ENCODE assay signal across 25 cellular contexts in the genomic region with DNA sequence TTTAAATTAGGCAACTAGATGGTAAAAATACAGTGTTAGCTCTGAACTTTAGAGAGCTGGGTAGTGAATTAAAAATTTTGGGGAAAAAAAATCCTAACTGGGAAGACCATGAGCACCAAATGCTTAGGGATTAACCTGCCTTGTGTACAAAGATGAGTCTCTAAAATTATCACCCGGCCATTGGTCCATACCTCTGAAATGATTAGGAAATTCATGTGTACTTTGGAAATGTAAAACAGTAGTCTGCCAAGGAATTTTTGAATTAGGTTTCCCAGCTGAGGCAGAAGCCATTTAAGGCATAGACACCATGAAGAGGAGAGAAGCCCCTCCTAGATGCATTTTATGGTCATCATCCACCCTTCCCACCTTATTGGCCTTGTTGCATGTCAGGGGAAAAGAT.
DNase-seq lines count a peak whose midpoint lies in the region; ATAC-seq, FAIRE-seq and TF ChIP-seq lines count a peak whose summit lies in the region.
"Had no signal": no experiment of that assay in that cellular context is flagged by ENCODE, and none has a peak within 500 bp of the region (broad histone marks: within the 10 kb centered on the region; RNA-seq: fewer than 3 reads in every experiment).

No MANE protein-coding gene starts in this region.

- H3K4ac ChIP-seq in IMR-90 (ENCODE audit: low read depth, low read length): peak overlapping the region; percentile 33; the same call in 1 of the 2 replicates
- H3K4ac ChIP-seq in H1 (replicated peaks; ENCODE audit: insufficient read length, low read depth, low read length): no peak overlapping the region

- peaks cover 4% of the 10 kb centered on the region; the same call in 1 of the 2 replicates for H3K4me1 ChIP-seq in IMR-90 (ENCODE audit: control insufficient read depth, insufficient read depth, low read length)
- no peaks in the 10 kb centered on the region for H3K4me1 ChIP-seq in H1 (replicated peaks in 1 of 4; ENCODE audit: control insufficient read depth in 3 of 4, insufficient read depth in 4 of 4, low read length in 3 of 4)
- no peaks in the 10 kb centered on the region for H3K4me1 ChIP-seq in right lobe of liver
- H3K4me1 ChIP-seq: BLaER1 had no signal

- H3K18ac ChIP-seq in IMR-90 (ENCODE audit: low read depth, low read length) (peak overlapping the region; percentile 66; the same call in 1 of the 2 replicates), H1 (ENCODE audit: extremely low read depth, low read length) (no peak overlapping the region)

- H3K4me3 ChIP-seq in IMR-90 (ENCODE audit: insufficient read depth, low read depth, low read length): no peak overlapping the region
- H3K4me3 ChIP-seq in H1 (ENCODE audit: extremely low read depth in 1 of 4, insufficient read depth in 2 of 4, low read depth in 3 of 4, low read length in 4 of 4): no peak overlapping the region
- no peak overlapping the region for H3K4me3 ChIP-seq in right lobe of liver
- H3K4me3 ChIP-seq: BLaER1, GM12878 had no signal

- H4K8ac ChIP-seq in IMR-90 (ENCODE audit: low read depth in 2 of 2, low read length in 2 of 2) (peak overlapping the region in 1 of 2 experiments; percentile 60; a peak in 2 of 4 replicates), H1 (ENCODE audit: extremely low read depth, insufficient read depth, low read length) (no peak overlapping the region)

- WGBS in IMR-90 (ENCODE audit: extremely low coverage in 2 of 2, insufficient read length in 1 of 2), 2 experiments: no CpG with 5 or more reads among the region's 1 CpG
- WGBS in H1 (ENCODE audit: extremely low coverage in 1 of 2, insufficient coverage in 1 of 2, insufficient read length in 1 of 2, insufficient replicate concordance in 2 of 2, low coverage in 1 of 2, low lambda C conversion rate in 2 of 2, missing lambda C conversion rate in 1 of 2), 2 experiments: 93% methylated on average over 1 of the region's 1 CpG; no CpG with 5 or more reads in 1 of the 2 experiments
- WGBS in right lobe of liver (ENCODE audit: insufficient coverage, low coverage, low lambda C conversion rate, missing lambda C conversion rate): 15% methylated on average over 1 of the region's 1 CpG

- no peaks in the 10 kb centered on the region for H3K23me2 ChIP-seq in H1 (ENCODE audit: low read depth, low read length)

- H2BK15ac ChIP-seq in IMR-90 (ENCODE audit: low read depth, low read length) (peak overlapping the region; percentile 91; the same call in 1 of the 3 replicates), H1 (ENCODE audit: low read length) (no peak overlapping the region)

- no peak overlapping the region for H2AFZ ChIP-seq in IMR-90 (replicated peaks; ENCODE audit: low read length, poor library complexity)
- 0 out of 2 replicates have a peak overlapping the region, but pooled peaks have one; percentile 16 for H2AFZ ChIP-seq in H1 (ENCODE audit: low read length)

- peaks cover 6% of the 10 kb centered on the region for H3K9me1 ChIP-seq in IMR-90 (ENCODE audit: insufficient read depth, low read length)

- BruUV-seq in IMR-90 (replicated peaks; lab: Mats Ljungman, UMichigan): no TSS peak

- no peaks in the 10 kb centered on the region for H3K79me1 ChIP-seq in IMR-90 (ENCODE audit: low read depth in 1 of 2, low read length in 2 of 2)
- no peaks in the 10 kb centered on the region for H3K79me1 ChIP-seq in H1 (ENCODE audit: low read depth, low read length)

- H2AK5ac ChIP-seq in IMR-90 (ENCODE audit: low read depth, low read length) (peak overlapping the region; percentile 89; the same call in 1 of the 2 replicates), H1 (ENCODE audit: low read depth, low read length) (no peak overlapping the region)

- no peaks in the 10 kb centered on the region for H3K79me2 ChIP-seq in H1 (ENCODE audit: control insufficient read depth in 1 of 2, insufficient read depth in 2 of 2, low read length in 2 of 2)

- intact Hi-C loops in IMR-90 (cut with micrococcal nuclease): no loop called here
- intact Hi-C loops in right lobe of liver (cut with DNase I): no loop called here

- no peak for TF ChIP-seq CTCF in IMR-90 (conservative IDR thresholded peaks at IDR 0.05; ENCODE audit: low read depth, low read length)
- no peak for TF ChIP-seq CTCF in H1 (IDR thresholded peaks at IDR 0.05; ENCODE audit: control extremely low read depth in 1 of 3, insufficient read depth in 1 of 3, low read depth in 1 of 3, low read length in 3 of 3)
- TF ChIP-seq CTCF in right lobe of liver (IDR thresholded peaks at IDR 0.05): no peak

- no peak for ATAC-seq in IMR-90 (ENCODE audit: low read depth)
- peak; percentile 62 to 83 (median 72) for ATAC-seq in right lobe of liver
- no peak for ATAC-seq in HG03432 (IDR thresholded peaks at IDR 0.05; ENCODE audit: unreplicated experiment)
- no peak for ATAC-seq in GM21515 (IDR thresholded peaks at IDR 0.05; ENCODE audit: unreplicated experiment)
- ATAC-seq: GM12878 had no signal

- no peak overlapping the region for H3K27ac ChIP-seq in IMR-90 (ENCODE audit: insufficient read depth, low read length)
- H3K27ac ChIP-seq in H1 (ENCODE audit: low read depth, low read length): no peak overlapping the region
- no peak overlapping the region for H3K27ac ChIP-seq in right lobe of liver
- H3K27ac ChIP-seq: BLaER1 had no signal

- no peak for DNase-seq in IMR-90
- no peak for DNase-seq in H1 (ENCODE audit: low read depth in 1 of 2, low spot score in 2 of 2)
- no peak for DNase-seq in right lobe of liver
- DNase-seq: 8988T; ACHN; BE2C; C1 segment of cervical spinal cord; CD4-positive, alpha-beta memory T cell; CD4-positive, CD25-positive, alpha-beta regulatory T cell; CD8-positive, alpha-beta memory T cell; COR-L47; DMS 273 treated with DMSO at 0.1 percent for 48 hours; DMS153; DMS53; DMS79; DND-41; EL; GDM1 had no signal

- no peak overlapping the region for H2BK12ac ChIP-seq in H1 (ENCODE audit: low read depth, low read length)

- FAIRE-seq in H1 (lab: Jason Lieb, UNC): no peak
- FAIRE-seq: A204.1, GM12878, GM12892, GM18507 had no signal

- H4K5ac ChIP-seq in IMR-90 (ENCODE audit: low read depth, low read length) (no peak overlapping the region; the same call in 1 of the 2 replicates), H1 (ENCODE audit: insufficient read length, low read depth, low read length) (no peak overlapping the region)

- H3K14ac ChIP-seq in IMR-90 (replicated peaks; ENCODE audit: low read depth, low read length) (peak overlapping the region; percentile 40; the same call in 1 of the 2 replicates), H1 (ENCODE audit: insufficient read length) (no peak overlapping the region)

- H4K91ac ChIP-seq in IMR-90 (ENCODE audit: insufficient read depth, low read depth, low read length) (peak overlapping the region; percentile 75; the same call in 1 of the 2 replicates), H1 (replicated peaks; ENCODE audit: insufficient read length, low read length) (no peak overlapping the region)

- H3K4me2 ChIP-seq in IMR-90 (ENCODE audit: low read depth, low read length): no peak overlapping the region
- H3K4me2 ChIP-seq in H1 (ENCODE audit: insufficient read depth in 1 of 2, low read depth in 2 of 2, low read length in 2 of 2): no peak overlapping the region
- H3K4me2 ChIP-seq: BLaER1 had no signal

- H2AK9ac ChIP-seq in IMR-90 (replicated peaks; ENCODE audit: low read depth, low read length, poor library complexity): no peak overlapping the region

- H3K23ac ChIP-seq in IMR-90 (ENCODE audit: low read depth, low read length) (no peak overlapping the region), H1 (ENCODE audit: insufficient read length) (no peak overlapping the region)

- TF ChIP-seq RAD21 in IMR-90 (IDR thresholded peaks at IDR 0.05; ENCODE audit: low read length) (no peak), H1 (IDR thresholded peaks at IDR 0.05 in 1 of 2, conservative IDR thresholded peaks at IDR 0.05 in 1 of 2; ENCODE audit: low read depth in 2 of 2, low read length in 2 of 2) (no peak)

- peak overlapping the region; percentile 80; the same call in 1 of the 2 replicates for H2BK20ac ChIP-seq in IMR-90 (ENCODE audit: low read depth, low read length)
- no peak overlapping the region for H2BK20ac ChIP-seq in H1 (ENCODE audit: low read length)

- in situ Hi-C loops in IMR-90 (cut with MboI; ENCODE audit: low sequenced_read_pairs): no loop called here

- no peaks in the 10 kb centered on the region for H3K36me3 ChIP-seq in IMR-90 (ENCODE audit: control insufficient read depth, insufficient read depth, low read length)
- H3K36me3 ChIP-seq in H1 (ENCODE audit: control insufficient read depth in 2 of 4, insufficient read depth in 4 of 4, low read length in 3 of 4): no peaks in the 10 kb centered on the region
- H3K36me3 ChIP-seq in right lobe of liver: no peaks in the 10 kb centered on the region
- H3K36me3 ChIP-seq: BE2C, BLaER1 had no signal

- dilution Hi-C loops in IMR-90 (cut with HindIII; ENCODE audit: low sequenced_read_pairs, unreplicated experiment): no loop called here

- TF ChIP-seq EP300 in H1 (IDR thresholded peaks at IDR 0.05; ENCODE audit: borderline replicate concordance in 1 of 2, low read depth in 2 of 2, low read length in 2 of 2): no peak

- H4K20me1 ChIP-seq in IMR-90 (ENCODE audit: insufficient read depth, low read length) (no peaks in the 10 kb centered on the region), H1 (replicated peaks in 1 of 2; ENCODE audit: control insufficient read depth in 1 of 2, insufficient read depth in 2 of 2, low read length in 2 of 2) (no peaks in the 10 kb centered on the region)
- H4K20me1 ChIP-seq: BLaER1 had no signal

- H3K9ac ChIP-seq in IMR-90 (ENCODE audit: low read depth, low read length) (no peak overlapping the region), H1 (replicated peaks in 1 of 4; ENCODE audit: extremely low read depth in 1 of 4, low read depth in 3 of 4, low read length in 3 of 4) (no peak overlapping the region)
- H3K9ac ChIP-seq: BLaER1 had no signal

- H2BK5ac ChIP-seq in IMR-90 (ENCODE audit: low read depth, low read length, poor library complexity, severe bottlenecking): peak overlapping the region; percentile 16
- H2BK5ac ChIP-seq in H1 (ENCODE audit: low read depth, low read length): no peak overlapping the region

- no peak overlapping the region for H3K56ac ChIP-seq in IMR-90 (ENCODE audit: extremely low read depth, insufficient read depth, low read length)
- H3K56ac ChIP-seq in H1 (replicated peaks; ENCODE audit: insufficient read length, low read depth, low read length): no peak overlapping the region

- TF ChIP-seq POLR2A in IMR-90 (IDR thresholded peaks at IDR 0.05; ENCODE audit: low read depth, low read length) (no peak), H1 (IDR thresholded peaks at IDR 0.05; ENCODE audit: control extremely low read depth in 1 of 2, low read depth in 2 of 2, low read length in 2 of 2) (no peak), right lobe of liver (IDR thresholded peaks at IDR 0.05) (no peak)

- POLR2A ChIA-PET in IMR-90 (lab: Charles Lee; ENCODE audit: unreplicated experiment) (no interaction called here), H1 (lab: Charles Lee; ENCODE audit: partially characterized antibody) (interaction anchor here (0.6 kb wide), 1 partner anchor 381 kb away, joined by 3 read pairs; no protein-coding TSS in a partner anchor)

- H2BK120ac ChIP-seq in IMR-90 (ENCODE audit: low read depth, low read length) (peak overlapping the region; percentile 75), H1 (replicated peaks; ENCODE audit: low read depth, low read length) (no peak overlapping the region)

- no peaks in the 10 kb centered on the region for H3K27me3 ChIP-seq in IMR-90 (ENCODE audit: control insufficient read depth, insufficient read depth, low read length)
- H3K27me3 ChIP-seq in H1 (replicated peaks in 1 of 4; ENCODE audit: control insufficient read depth in 3 of 4, extremely low read depth in 1 of 4, insufficient read depth in 3 of 4, low read length in 3 of 4): no peaks in the 10 kb centered on the region
- no peaks in the 10 kb centered on the region for H3K27me3 ChIP-seq in right lobe of liver
- H3K27me3 ChIP-seq: BE2C, BLaER1 had no signal

- H3K9me3 ChIP-seq in IMR-90 (ENCODE audit: control insufficient read depth, insufficient read depth, low read length): no peaks in the 10 kb centered on the region
- no peaks in the 10 kb centered on the region for H3K9me3 ChIP-seq in H1 (ENCODE audit: insufficient read depth in 2 of 2, low read depth in 1 of 2, low read length in 1 of 2)
- H3K9me3 ChIP-seq in right lobe of liver: no peaks in the 10 kb centered on the region
- H3K9me3 ChIP-seq: BE2C, BLaER1 had no signal

- CTCF ChIA-PET in IMR-90 (lab: Yijun Ruan, JAX): no interaction called here
- CTCF ChIA-PET in H1 (lab: Charles Lee; ENCODE audit: partially characterized antibody): interaction anchor here (0.6 to 19.0 kb wide), 4 partner anchors 9 to 1216 kb away, joined by 3 to 424 read pairs (median 4); no protein-coding TSS in a partner anchor

Comparison
In these comparisons a context has a peak if more than half of its experiments do, and no peak if none do; other contexts are left out.
1. ATAC-seq: peak in right lobe of liver (4 of 4); none in IMR-90 (single experiment), HG03432 (single experiment) and GM21515 (single experiment).